8 cellular contexts compared by ENCODE assay signal in genomic region chrX:134782796-134783195, GRCh38. TPM values are rescaled to one million over a fixed set of nuclear protein-coding genes. Genes with fewer than 3 reads are reported as not detected.
DNase-seq lines count a peak whose midpoint lies in the region; ATAC-seq and TF ChIP-seq lines count a peak whose summit lies in the region.

No MANE protein-coding gene starts in this region.

- H3K9me3 ChIP-seq in cardiac muscle cell (ENCODE audit: low read depth): no peaks in the 10 kb centered on the region
- H3K9me3 ChIP-seq in RWPE2 (ENCODE audit: severe bottlenecking): no peaks in the 10 kb centered on the region
- no peaks in the 10 kb centered on the region for H3K9me3 ChIP-seq in upper lobe of left lung

- H3K36me3 ChIP-seq in cardiac muscle cell: peaks cover 4% of the 10 kb centered on the region
- peaks cover 37% of the 10 kb centered on the region for H3K36me3 ChIP-seq in RWPE2 (ENCODE audit: low read depth)
- H3K36me3 ChIP-seq in upper lobe of left lung: peaks cover 0 to 48% (median 13%) of the 10 kb centered on the region in 4 donors

- TF ChIP-seq CTCF in cardiac muscle cell (IDR thresholded peaks at IDR 0.05; ENCODE audit: low read depth, low read length) (peak; percentile 46), RWPE2 (IDR thresholded peaks at IDR 0.05; ENCODE audit: poor library complexity, severe bottlenecking) (peak; percentile 47), upper lobe of left lung (IDR thresholded peaks at IDR 0.05) (peak in 4 of 6 experiments; percentile 11 to 54 (median 37))

- H3K27ac ChIP-seq in cardiac muscle cell (no peak overlapping the region), RWPE2 (ENCODE audit: poor library complexity, severe bottlenecking) (no peak overlapping the region), upper lobe of left lung (no peak overlapping the region)

- no peak for TF ChIP-seq EP300 in upper lobe of left lung (IDR thresholded peaks at IDR 0.05)

- WGBS in upper lobe of left lung, 2 donors: 45 to 55% methylated on average over 3 of the region's 3 CpGs

- H3K4me1 ChIP-seq in cardiac muscle cell (ENCODE audit: low read depth): no peaks in the 10 kb centered on the region
- H3K4me1 ChIP-seq in RWPE2 (ENCODE audit: insufficient read depth, poor library complexity, severe bottlenecking): no peaks in the 10 kb centered on the region
- no peaks in the 10 kb centered on the region for H3K4me1 ChIP-seq in upper lobe of left lung

- intact Hi-C loops in left ventricle myocardium superior (cut with micrococcal nuclease): no loop called here

- TF ChIP-seq POLR2A in upper lobe of left lung (IDR thresholded peaks at IDR 0.05): no peak

- DNase-seq in cardiac muscle cell (ENCODE audit: low read depth in 1 of 2, low spot score in 1 of 2): peak; percentile 58 to 59
- no peak for DNase-seq in left ventricle myocardium superior
- DNase-seq in RWPE2 (ENCODE audit: low spot score): no peak
- peak; percentile 13 for DNase-seq in globus pallidus (ENCODE audit: low spot score)
- no peak for DNase-seq in upper lobe of left lung

- H3K4me3 ChIP-seq in cardiac muscle cell (no peak overlapping the region), RWPE2 (ENCODE audit: severe bottlenecking) (no peak overlapping the region), upper lobe of left lung (no peak overlapping the region)

- no peaks in the 10 kb centered on the region for H3K27me3 ChIP-seq in cardiac muscle cell
- no peaks in the 10 kb centered on the region for H3K27me3 ChIP-seq in RWPE2 (ENCODE audit: insufficient read depth, poor library complexity, severe bottlenecking)
- no peaks in the 10 kb centered on the region for H3K27me3 ChIP-seq in upper lobe of left lung

- ATAC-seq in left ventricle myocardium superior (no peak), RWPE2 (ENCODE audit: low read depth) (no peak), upper lobe of left lung (ENCODE audit: low FRiP score in 2 of 2) (no peak), GM18502 (IDR thresholded peaks at IDR 0.05; ENCODE audit: poor library complexity, unreplicated experiment) (no peak), HG02981 (IDR thresholded peaks at IDR 0.05; ENCODE audit: unreplicated experiment) (no peak), HG03439 (IDR thresholded peaks at IDR 0.05; ENCODE audit: unreplicated experiment) (no peak)

RNA-seq across cellular contexts. Expression of gene PABIR2, which starts 14.2 kb away (rescaled TPM):
- 6.9 and 14.9 TPM in 2 replicates for total RNA-seq in cardiac muscle cell
- 10.0 and 18.5 TPM in 2 replicates for polyA plus RNA-seq in cardiac muscle cell
- 10.0 TPM for total RNA-seq in left ventricle myocardium superior
- total RNA-seq in upper lobe of left lung: 10 to 100 TPM; 11.4 to 25.1 (median 15.6) TPM

Comparison
In these comparisons a context has a peak if more than half of its experiments do, and no peak if none do; other contexts are left out.
1. DNase-seq: peak in cardiac muscle cell (2 of 2) and globus pallidus (single experiment); none in left ventricle myocardium superior (single experiment), RWPE2 (single experiment) and upper lobe of left lung (0 of 2).
2. Peak in every context shown above with its lines, with median percentiles within 50 percentile points of each other: CTCF ChIP-seq.